ENCODE assay signal across 22 cellular contexts in the genomic region with DNA sequence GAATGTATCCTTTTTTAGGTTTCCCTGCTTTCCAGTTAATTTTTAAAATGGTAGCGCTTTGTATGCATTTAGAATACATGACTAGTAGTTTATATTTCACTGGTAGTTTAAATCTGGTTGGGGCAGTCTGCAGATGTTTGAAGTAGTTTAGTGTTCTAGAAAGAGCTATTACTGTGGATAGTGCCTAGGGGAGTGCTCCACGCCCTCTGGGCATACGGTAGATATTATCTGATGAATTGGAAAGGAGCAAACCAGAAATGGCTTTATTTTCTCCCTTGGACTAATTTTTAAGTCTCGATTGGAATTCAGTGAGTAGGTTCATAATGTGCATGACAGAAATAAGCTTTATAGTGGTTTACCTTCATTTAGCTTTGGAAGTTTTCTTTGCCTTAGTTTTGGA.
"Had no signal": no experiment of that assay in that cellular context is flagged by ENCODE, and none has a peak within 500 bp of the region (broad histone marks: within the 10 kb centered on the region; RNA-seq: fewer than 3 reads in every experiment).

No MANE protein-coding gene starts in this region.

- ATAC-seq: effector memory CD8-positive, alpha-beta T cell; left lung; naive thymus-derived CD4-positive, alpha-beta T cell; pancreas; right lobe of liver; stimulated activated effector memory CD8-positive, alpha-beta T cell treated with anti-CD3 and anti-CD28 coated beads, Interleukin-12 subunit alpha, Interleukin-12 subunit beta, amount 100 ng/mL, for 72 hours had no signal

- H3K4me2 ChIP-seq: smooth muscle cell had no signal

- H3K27ac ChIP-seq: left lung, pancreas, right lobe of liver, thyroid gland had no signal

- H3K4me1 ChIP-seq: right lobe of liver had no signal

- H3K9me3 ChIP-seq: left lung, pancreas, right lobe of liver, stomach, thyroid gland, upper lobe of left lung had no signal

- H3K27me3 ChIP-seq: left lung, pancreas, right lobe of liver, stomach, thyroid gland, upper lobe of left lung had no signal

- DNase-seq: cerebellar nuclear complex; cortex of kidney; effector memory CD8-positive, alpha-beta T cell; erythroblast; kidney; left lung; mesenchymal stem cell; midbrain; naive thymus-derived CD4-positive, alpha-beta T cell; nephron progenitor cell; occipital lobe; pancreas; right lobe of liver; stimulated activated CD4-positive, alpha-beta T cell treated with anti-CD3 and anti-CD28 coated beads, Interleukin-12 subunit alpha, Interleukin-12 subunit beta, amount 100 ng/mL, for 4 hours; stimulated activated CD4-positive, alpha-beta T cell treated with anti-CD3 and anti-CD28 coated beads, Interleukin-1b, Interleukin-23, amount 100 ng/mL, for 48 hours; stimulated activated CD4-positive, alpha-beta T cell treated with anti-CD3 and anti-CD28 coated beads, Interleukin-4, amount 100 ng/mL, for 1 hour; stimulated activated naive CD4-positive, alpha-beta T cell treated with Interleukin-2 at 50 U/mL for 16 hours; stomach; thyroid gland; upper lobe of left lung had no signal

- H3K36me3 ChIP-seq: pancreas had no signal

- H3K4me3 ChIP-seq: left lung, pancreas, right lobe of liver, smooth muscle cell, stomach, thyroid gland, upper lobe of left lung had no signal
